ENCODE assay signal across 8 cellular contexts in genomic region chr1:151512801-151513625, GRCh38. TPM values are rescaled to one million over a fixed set of nuclear protein-coding genes. Genes with fewer than 3 reads are reported as not detected.
DNase-seq lines count a peak whose midpoint lies in the region; ATAC-seq and TF ChIP-seq lines count a peak whose summit lies in the region.

No MANE protein-coding gene starts in this region.

- H4K20me1 ChIP-seq in HCT116 (ENCODE audit: insufficient read depth) (no peaks in the 10 kb centered on the region), OCI-LY3 (ENCODE audit: insufficient read depth, low read length) (no peaks in the 10 kb centered on the region)

- no peak for TF ChIP-seq RAD21 in HCT116 (IDR thresholded peaks at IDR 0.05; ENCODE audit: low read depth)

- TF ChIP-seq POLR2A in HCT116 (IDR thresholded peaks at IDR 0.05; ENCODE audit: borderline replicate concordance, extremely low read depth, insufficient read depth, insufficient read length) (no peak), esophagus squamous epithelium (IDR thresholded peaks at IDR 0.05) (no peak)

- POLR2A ChIA-PET in HCT116 (lab: Charles Lee), result interaction anchor here (0.6 to 1.1 kb wide), 3 partner anchors 18 to 231 kb away, joined by 3 to 4 read pairs (median 3); partner anchors contain the start of gene ZNF687

- intact Hi-C loops in HCT116 (cut with micrococcal nuclease), result loop anchor here (2.0 to 5.0 kb wide), 2 partner anchors 54 to 71 kb away; partner anchors contain the start of gene POGZ
- intact Hi-C loops in esophagus squamous epithelium (cut with DNase I), result no loop called here

- no peak for TF ChIP-seq CTCF in HCT116 (IDR thresholded peaks at IDR 0.05 in 2 of 3, conservative IDR thresholded peaks at IDR 0.05 in 1 of 3; ENCODE audit: borderline replicate concordance in 1 of 3, insufficient read depth in 1 of 3, low read depth in 2 of 3, low read length in 2 of 3)
- no peak for TF ChIP-seq CTCF in OCI-LY3 (IDR thresholded peaks at IDR 0.05; ENCODE audit: low read depth, low read length)
- no peak for TF ChIP-seq CTCF in esophagus squamous epithelium (IDR thresholded peaks at IDR 0.05)
- TF ChIP-seq CTCF in parathyroid adenoma (IDR thresholded peaks at IDR 0.05), result no peak

- H3K9ac ChIP-seq in HCT116 (ENCODE audit: low read length) (peak overlapping the region; percentile 75), OCI-LY3 (ENCODE audit: low read length) (no peak overlapping the region), parathyroid adenoma (peak overlapping the region; percentile 50)

- no peaks in the 10 kb centered on the region for H3K36me3 ChIP-seq in HCT116 (ENCODE audit: control insufficient read depth in 1 of 2, insufficient read depth in 2 of 2, low read length in 2 of 2)
- H3K36me3 ChIP-seq in OCI-LY3 (replicated peaks; ENCODE audit: low read depth, low read length), result no peaks in the 10 kb centered on the region
- H3K36me3 ChIP-seq in esophagus squamous epithelium, result no peaks in the 10 kb centered on the region
- no peaks in the 10 kb centered on the region for H3K36me3 ChIP-seq in parathyroid adenoma (ENCODE audit: control insufficient read depth, insufficient read depth, low read length)

- 36 to 38% methylated on average over 6 to 8 of the region's 8 CpGs for WGBS in esophagus squamous epithelium, 2 donors

- DNase-seq in HCT116 (ENCODE audit: low read depth, low spot score), result no peak
- DNase-seq in esophagus squamous epithelium (lab: John Stamatoyannopoulos, UW), result no peak
- DNase-seq in NCI-H1694 treated with DMSO at 0.1 percent for 48 hours (lab: John Stamatoyannopoulos, UW), result no peak
- no peak for DNase-seq in EL
- no peak for DNase-seq in NCI-H1092 (lab: John Stamatoyannopoulos, UW)

- CTCF ChIA-PET in HCT116 (lab: Charles Lee), result interaction anchor here (1.9 kb wide), 1 partner anchor 27 kb away, joined by 4 read pairs; the partner anchor contains the start of gene TUFT1

- no peaks in the 10 kb centered on the region for H3K9me3 ChIP-seq in HCT116 (ENCODE audit: control insufficient read depth in 1 of 2, insufficient read depth in 1 of 2, low read depth in 1 of 2, low read length in 2 of 2)
- no peaks in the 10 kb centered on the region for H3K9me3 ChIP-seq in OCI-LY3 (ENCODE audit: insufficient read depth, low read length)
- no peaks in the 10 kb centered on the region for H3K9me3 ChIP-seq in esophagus squamous epithelium
- no peaks in the 10 kb centered on the region for H3K9me3 ChIP-seq in parathyroid adenoma (ENCODE audit: control insufficient read depth, low read length)

- H3K4me3 ChIP-seq in HCT116 (replicated peaks in 1 of 2; ENCODE audit: low read depth in 1 of 2, low read length in 2 of 2) (peak overlapping the region; percentile 68 to 72), OCI-LY3 (ENCODE audit: low read length) (peak overlapping the region; percentile 81), esophagus squamous epithelium (peak overlapping the region in 3 of 4 donors; percentile 55 to 73 (median 68)), parathyroid adenoma (ENCODE audit: low read depth, low read length) (peak overlapping the region; percentile 96)

- no TSS peak for BruUV-seq in HCT116 (replicated peaks; lab: Mats Ljungman, UMichigan)

- RAD21 ChIA-PET in HCT116 (lab: Charles Lee; ENCODE audit: low non-redundant PET in 1 of 2, low total read pairs in 2 of 2, uncharacterized antibody in 2 of 2, unreplicated experiment in 2 of 2), result interaction anchor here in 1 of 2 experiments (0.6 kb wide), 1 partner anchor 101 kb away, joined by 3 read pairs; no protein-coding TSS in a partner anchor

- H3K4me2 ChIP-seq in HCT116 (ENCODE audit: low read length), result peak overlapping the region; percentile 91
- H3K4me2 ChIP-seq in OCI-LY3 (ENCODE audit: low read length), result peak overlapping the region; percentile 98
- H3K4me2 ChIP-seq in parathyroid adenoma (ENCODE audit: low read length), result peak overlapping the region; percentile 68

- ATAC-seq in HCT116 (peak; percentile 29), GM19324 (IDR thresholded peaks at IDR 0.05; ENCODE audit: low FRiP score, unreplicated experiment) (no peak)

- H3K27ac ChIP-seq in HCT116 (ENCODE audit: low read depth, low read length), result peak overlapping the region; percentile 84
- no peak overlapping the region for H3K27ac ChIP-seq in OCI-LY3 (ENCODE audit: low read length)
- H3K27ac ChIP-seq in esophagus squamous epithelium, result peak overlapping the region; percentile 70 to 83 (median 74)
- peak overlapping the region; percentile 99 for H3K27ac ChIP-seq in parathyroid adenoma

- H3K27me3 ChIP-seq in HCT116 (ENCODE audit: insufficient read depth, low read length) (no peaks in the 10 kb centered on the region), OCI-LY3 (ENCODE audit: low read depth, low read length) (peaks cover 11% of the 10 kb centered on the region), esophagus squamous epithelium (peaks cover 0 to 6% (median 0%) of the 10 kb centered on the region in 4 donors), parathyroid adenoma (ENCODE audit: control insufficient read depth, insufficient read depth, low read length) (no peaks in the 10 kb centered on the region)

- H2AFZ ChIP-seq in HCT116 (ENCODE audit: low read depth, low read length, poor library complexity, severe bottlenecking), result no peak overlapping the region
- no peak overlapping the region for H2AFZ ChIP-seq in OCI-LY3 (ENCODE audit: low read depth, low read length)
- H2AFZ ChIP-seq in parathyroid adenoma, result peak overlapping the region; percentile 60

- no peaks in the 10 kb centered on the region for H3K9me2 ChIP-seq in HCT116 (ENCODE audit: insufficient read depth)

- H3K4me1 ChIP-seq in HCT116 (ENCODE audit: control insufficient read depth in 1 of 2, insufficient read depth in 2 of 2, low read length in 2 of 2) (peaks cover 69 to 88% of the 10 kb centered on the region in 2 experiments), OCI-LY3 (ENCODE audit: low read length) (peaks cover 24% of the 10 kb centered on the region), esophagus squamous epithelium (peaks cover 16 to 50% (median 20%) of the 10 kb centered on the region in 3 donors), parathyroid adenoma (peaks cover 21% of the 10 kb centered on the region)

- H3K79me2 ChIP-seq in HCT116 (ENCODE audit: insufficient read depth, low read length) (peaks cover 37% of the 10 kb centered on the region), OCI-LY3 (ENCODE audit: low read length) (no peaks in the 10 kb centered on the region), parathyroid adenoma (peaks cover 11% of the 10 kb centered on the region)

TF ChIP-seq in HCT116, 20 proteins besides CTCF, POLR2A, EP300 and RAD21 (continues in another document):
- TF ChIP-seq SIN3A (IDR thresholded peaks at IDR 0.05; ENCODE audit: low read depth) (no peak), POLR2AphosphoS5 (IDR thresholded peaks at IDR 0.05; ENCODE audit: low read depth, low read length) (peak; percentile 47), ATF3 (IDR thresholded peaks at IDR 0.05) (no peak), ELF1 (IDR thresholded peaks at IDR 0.05; ENCODE audit: borderline replicate concordance, low read depth) (no peak), REST (IDR thresholded peaks at IDR 0.05; ENCODE audit: low read depth) (no peak), FOSL1 (IDR thresholded peaks at IDR 0.05; ENCODE audit: low read depth) (no peak), ZNF274 (IDR thresholded peaks at IDR 0.05; ENCODE audit: low read depth, low read length) (no peak), MAX (IDR thresholded peaks at IDR 0.05) (no peak)

RNA-seq across cellular contexts. Expression of gene CGN, which starts 1.8 kb away (rescaled TPM):
- 19.7 TPM for total RNA-seq in HCT116 (2021; ENCODE audit: unreplicated experiment)
- 15.5 and 16.8 TPM in 2 replicates for polyA plus RNA-seq in HCT116 (2012)
- total RNA-seq in esophagus squamous epithelium, result 10 to 100 TPM in 3 of 4 donors, 1 to 10 TPM in 1; 3.3 to 26.1 (median 15.1) TPM

RNA-seq across cellular contexts. Expression of gene TUFT1, which starts 27.1 kb away (rescaled TPM):
- total RNA-seq in HCT116 (2021; ENCODE audit: unreplicated experiment), result 12.3 TPM
- polyA plus RNA-seq in HCT116 (2012), result 12.9 and 13.8 TPM in 2 replicates
- 10 to 100 TPM; 18.1 to 41.8 (median 32.8) TPM for total RNA-seq in esophagus squamous epithelium

RNA-seq across cellular contexts. Expression of gene POGZ, which starts 53.7 kb away (rescaled TPM):
- 80.6 TPM for total RNA-seq in HCT116 (2021; ENCODE audit: unreplicated experiment)
- 32.8 and 39.9 TPM in 2 replicates for polyA plus RNA-seq in HCT116 (2012)
- 10 to 100 TPM; 16.1 to 45.6 (median 30.4) TPM for total RNA-seq in esophagus squamous epithelium
